In the genomic region with DNA sequence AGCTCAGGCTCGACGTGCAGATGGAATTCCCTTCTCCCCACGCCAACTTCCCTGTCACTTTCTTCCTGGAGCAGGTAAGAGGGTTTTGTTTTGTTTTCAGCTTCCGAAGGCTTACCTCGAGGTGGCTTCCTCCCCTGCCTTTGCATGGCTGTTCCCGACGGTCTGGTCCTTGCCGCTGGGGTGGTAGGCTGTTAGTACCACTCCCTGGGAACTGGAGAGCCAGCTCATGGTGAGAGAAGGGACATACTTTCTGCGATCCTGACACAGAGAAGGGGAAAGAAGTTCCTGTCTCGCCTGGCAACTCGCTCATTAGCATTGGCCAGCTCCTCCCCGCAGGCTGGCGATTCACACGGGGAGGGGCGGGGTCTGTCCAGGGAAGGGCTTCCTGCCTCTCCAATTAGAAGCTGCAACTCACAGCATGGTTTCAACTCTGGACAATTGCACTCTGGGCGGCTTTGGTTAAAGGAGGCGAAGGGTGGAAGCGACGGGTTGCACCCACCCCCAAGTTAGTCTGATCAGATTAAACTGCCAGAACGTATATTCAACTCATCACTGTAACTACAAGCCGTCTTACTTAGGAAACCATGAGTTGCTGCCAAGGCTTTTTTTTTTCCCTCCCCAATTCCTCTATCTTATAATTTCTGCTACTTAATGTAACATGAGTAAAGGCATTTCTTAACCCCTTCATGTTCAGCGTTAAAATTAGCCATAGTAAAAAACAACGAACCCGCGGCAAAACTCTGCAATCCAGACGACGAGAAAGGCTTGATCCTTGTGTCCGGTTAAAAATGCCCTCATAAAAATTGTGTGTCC, we compare ENCODE assay signal across 7 cellular contexts.
DNase-seq lines count a peak whose midpoint lies in the region; ATAC-seq and TF ChIP-seq lines count a peak whose summit lies in the region.

A gene with protein sequence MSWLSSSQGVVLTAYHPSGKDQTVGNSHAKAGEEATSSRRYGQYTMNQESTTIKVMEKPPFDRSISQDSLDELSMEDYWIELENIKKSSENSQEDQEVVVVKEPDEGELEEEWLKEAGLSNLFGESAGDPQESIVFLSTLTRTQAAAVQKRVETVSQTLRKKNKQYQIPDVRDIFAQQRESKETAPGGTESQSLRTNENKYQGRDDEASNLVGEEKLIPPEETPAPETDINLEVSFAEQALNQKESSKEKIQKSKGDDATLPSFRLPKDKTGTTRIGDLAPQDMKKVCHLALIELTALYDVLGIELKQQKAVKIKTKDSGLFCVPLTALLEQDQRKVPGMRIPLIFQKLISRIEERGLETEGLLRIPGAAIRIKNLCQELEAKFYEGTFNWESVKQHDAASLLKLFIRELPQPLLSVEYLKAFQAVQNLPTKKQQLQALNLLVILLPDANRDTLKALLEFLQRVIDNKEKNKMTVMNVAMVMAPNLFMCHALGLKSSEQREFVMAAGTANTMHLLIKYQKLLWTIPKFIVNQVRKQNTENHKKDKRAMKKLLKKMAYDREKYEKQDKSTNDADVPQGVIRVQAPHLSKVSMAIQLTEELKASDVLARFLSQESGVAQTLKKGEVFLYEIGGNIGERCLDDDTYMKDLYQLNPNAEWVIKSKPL (minus strand): TSS at position 269 of the 813 bp plus-strand sequence. CDS start 41 bp downstream, at position 228.

- ATAC-seq in GM18502 (IDR thresholded peaks at IDR 0.05; ENCODE audit: poor library complexity, unreplicated experiment): peak; percentile 97
- ATAC-seq in HG02763 (IDR thresholded peaks at IDR 0.05; ENCODE audit: unreplicated experiment): peak; percentile 97

- peak; percentile 26 for DNase-seq in NCI-H187 treated with DMSO at 0.1 percent for 48 hours (lab: John Stamatoyannopoulos, UW)
- peak in 54 of 61 donors; percentile 2 to 70 (median 32) for DNase-seq in caudate nucleus (lab: John Stamatoyannopoulos, UW)
- peak; percentile 97 for DNase-seq in iris pigment epithelial cell (ENCODE audit: low read depth)
- DNase-seq in stimulated activated CD4-positive, alpha-beta T cell treated with anti-CD3 and anti-CD28 coated beads, Interleukin-12 subunit alpha, Interleukin-12 subunit beta, amount 100 ng/mL, for 4 hours: peak; percentile 53

- no peak for TF ChIP-seq CTCF in WI38 (IDR thresholded peaks at IDR 0.05; ENCODE audit: low read depth, low read length)

- H3K27ac ChIP-seq in caudate nucleus (ENCODE audit: low read depth, low read length): peak within 1 kb of the TSS; percentile 19

- peak within 1 kb of the TSS; percentile 77 for H3K4me3 ChIP-seq in WI38 (ENCODE audit: low read depth, low read length)

Comparison
In these comparisons a context has a peak if more than half of its experiments do, and no peak if none do; other contexts are left out.
1. Peak in every context shown above with its lines: DNase-seq, ATAC-seq, H3K4me3 ChIP-seq and H3K27ac ChIP-seq.
2. DNase-seq: peak in every context shown above with its lines; median percentile 97 in iris pigment epithelial cell; 53 in stimulated activated CD4-positive, alpha-beta T cell treated with anti-CD3 and anti-CD28 coated beads, Interleukin-12 subunit alpha, Interleukin-12 subunit beta, amount 100 ng/mL, for 4 hours; 32 in caudate nucleus; 26 in NCI-H187 treated with DMSO at 0.1 percent for 48 hours.